Comparison of ENCODE assay signal across 8 cellular contexts in the genomic region with DNA sequence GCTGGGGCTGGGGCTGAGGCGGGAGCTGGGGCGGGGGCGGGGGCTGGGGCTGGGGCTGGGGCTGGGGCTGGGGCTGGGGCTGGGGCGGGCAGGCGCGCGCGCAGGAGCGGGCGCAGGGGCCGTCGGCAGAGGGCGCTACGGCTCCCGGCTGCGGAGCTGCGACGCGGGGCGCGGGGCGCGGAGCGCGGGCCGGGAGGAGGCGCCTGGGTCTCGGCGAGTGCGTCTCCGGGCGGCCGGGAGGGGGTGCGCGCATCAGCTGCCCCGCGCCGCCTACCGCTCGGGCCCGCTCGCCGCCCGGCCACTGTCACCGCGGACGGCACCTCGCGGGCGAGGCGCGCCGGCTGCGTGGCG.
DNase-seq lines count a peak whose midpoint lies in the region; ATAC-seq and TF ChIP-seq lines count a peak whose summit lies in the region.

No MANE protein-coding gene starts in this region.

- no peaks in the 10 kb centered on the region for H3K36me3 ChIP-seq in brain microvascular endothelial cell (replicated peaks)

- in situ Hi-C loops in brain microvascular endothelial cell (cut with HindIII; ENCODE audit: low pct_ligation_motif_present, low sequenced_read_pairs) = no loop called here

- peak; percentile 45 for DNase-seq in SW480 (ENCODE audit: low spot score)
- DNase-seq in brain microvascular endothelial cell = no peak
- peak; percentile 24 for DNase-seq in inferior parietal cortex (ENCODE audit: extremely low spot score)
- DNase-seq in stimulated activated CD4-positive, alpha-beta T cell treated with anti-CD3 and anti-CD28 coated beads, Interleukin-4, amount 100 ng/mL, for 4 hours = peak; percentile 24 to 54
- DNase-seq in NCI-H1436 (lab: John Stamatoyannopoulos, UW) = no peak

- H3K27ac ChIP-seq in brain microvascular endothelial cell = no peak overlapping the region

- ATAC-seq in GM18858 (IDR thresholded peaks at IDR 0.05; ENCODE audit: unreplicated experiment) = peak; percentile 44
- ATAC-seq in HG03439 (IDR thresholded peaks at IDR 0.05; ENCODE audit: unreplicated experiment) = peak; percentile 58
- no peak for ATAC-seq in GM18861 (IDR thresholded peaks at IDR 0.05; ENCODE audit: unreplicated experiment)

- peak; percentile 43 for TF ChIP-seq CTCF in brain microvascular endothelial cell (IDR thresholded peaks at IDR 0.05; ENCODE audit: low read depth, low read length, missing control alignments)

- H3K27me3 ChIP-seq in brain microvascular endothelial cell (replicated peaks) = peaks cover 20% of the 10 kb centered on the region

- peak overlapping the region; percentile 34 for H3K4me3 ChIP-seq in brain microvascular endothelial cell (ENCODE audit: low read depth, low read length)

Comparison
In these comparisons a context has a peak if more than half of its experiments do, and no peak if none do; other contexts are left out.
1. DNase-seq: peak in SW480 (single experiment), inferior parietal cortex (single experiment) and stimulated activated CD4-positive, alpha-beta T cell treated with anti-CD3 and anti-CD28 coated beads, Interleukin-4, amount 100 ng/mL, for 4 hours (2 of 2); none in brain microvascular endothelial cell (single experiment) and NCI-H1436 (single experiment).